ENCODE assay signal across 9 cellular contexts in genomic region chr7:130341882-130342281, GRCh38. TPM values are rescaled to one million over a fixed set of nuclear protein-coding genes. Genes with fewer than 3 reads are reported as not detected.
"Had no signal": no experiment of that assay in that cellular context is flagged by ENCODE, and none has a peak within 500 bp of the region (broad histone marks: within the 10 kb centered on the region; RNA-seq: fewer than 3 reads in every experiment).

No MANE protein-coding gene starts in this region.

- FAIRE-seq: G401.6, GM12878, GM12891, GM12892, GM18507, GM19239 had no signal

- ATAC-seq: GM12878 had no signal

- DNase-seq: GDM1, GF-D8 had no signal

- H3K4me3 ChIP-seq: GM12878 had no signal

RNA-seq across cellular contexts. Expression of gene CPA5, which starts 2.7 kb away (rescaled TPM):
- total RNA-seq: G401 had no signal

RNA-seq across cellular contexts. Expression of gene CPA1, which starts 38.4 kb away (rescaled TPM):
- total RNA-seq: G401 had no signal
- polyA plus RNA-seq: GM12878 had no signal

RNA-seq across cellular contexts. Expression of gene CPA4, which starts 48.9 kb away (rescaled TPM):
- total RNA-seq: G401 had no signal
